ENCODE assay signal across 14 cellular contexts in genomic region chr5:116395708-116396203, GRCh38.
DNase-seq lines count a peak whose midpoint lies in the region; ATAC-seq and TF ChIP-seq lines count a peak whose summit lies in the region.
"Had no signal": no experiment of that assay in that cellular context is flagged by ENCODE, and none has a peak within 500 bp of the region (broad histone marks: within the 10 kb centered on the region; RNA-seq: fewer than 3 reads in every experiment).

No MANE protein-coding gene starts in this region.

- H3K27ac ChIP-seq in esophagus squamous epithelium: peak overlapping the region in 3 of 4 donors; percentile 26 to 47 (median 43)
- H3K27ac ChIP-seq in muscle layer of colon (ENCODE audit: low read depth, low read length): peak overlapping the region; percentile 80
- peak overlapping the region in 3 of 4 donors; percentile 54 to 79 (median 75) for H3K27ac ChIP-seq in upper lobe of left lung
- H3K27ac ChIP-seq: brain microvascular endothelial cell, HL-60 had no signal

- H3K27me3 Mint-ChIP-seq in activated CD4-positive, alpha-beta memory T cell treated with anti-CD3 and anti-CD28 coated beads for 36 hours: no peaks in the 10 kb centered on the region

- TF ChIP-seq POLR2A in esophagus squamous epithelium (IDR thresholded peaks at IDR 0.05) (no peak), upper lobe of left lung (IDR thresholded peaks at IDR 0.05) (no peak)

- no peak for ATAC-seq in upper lobe of left lung (ENCODE audit: low FRiP score in 2 of 2)
- ATAC-seq in HG03097 (IDR thresholded peaks at IDR 0.05; ENCODE audit: low FRiP score, unreplicated experiment): no peak
- no peak for ATAC-seq in HG03521 (IDR thresholded peaks at IDR 0.05; ENCODE audit: unreplicated experiment)
- ATAC-seq: activated CD8-positive, alpha-beta T cell treated with anti-CD3 and anti-CD28 coated beads, Interleukin-2, amount 10 ng/mL, durations not matched to agents 7 days and 5 days had no signal

- intact Hi-C loops in esophagus squamous epithelium (cut with DNase I): no loop called here
- intact Hi-C loops in activated CD4-positive, alpha-beta memory T cell treated with anti-CD3 and anti-CD28 coated beads for 36 hours (cut with micrococcal nuclease): no loop called here

- TF ChIP-seq CTCF in esophagus squamous epithelium (IDR thresholded peaks at IDR 0.05) (no peak), upper lobe of left lung (IDR thresholded peaks at IDR 0.05) (no peak)

- 33 to 71% methylated on average over 1 to 3 of the region's 3 CpGs for WGBS in esophagus squamous epithelium, 2 donors
- WGBS in upper lobe of left lung, 2 donors: 24 to 39% methylated on average over 3 of the region's 3 CpGs

- H3K9me3 ChIP-seq in esophagus squamous epithelium: no peaks in the 10 kb centered on the region
- no peaks in the 10 kb centered on the region for H3K9me3 ChIP-seq in muscle layer of colon (ENCODE audit: low read length)
- H3K9me3 ChIP-seq in upper lobe of left lung: no peaks in the 10 kb centered on the region

- POLR2A ChIA-PET in activated CD4-positive, alpha-beta memory T cell treated with anti-CD3 and anti-CD28 coated beads for 36 hours (lab: Charles Lee): no interaction called here

- DNase-seq in NCI-H82 (lab: John Stamatoyannopoulos, UW): peak; percentile 77
- no peak for DNase-seq in NCI-H82 treated with DMSO at 0.1 percent for 48 hours (lab: John Stamatoyannopoulos, UW; ENCODE audit: unreplicated experiment)
- DNase-seq in esophagus squamous epithelium (lab: John Stamatoyannopoulos, UW): no peak
- DNase-seq in upper lobe of left lung: no peak
- no peak for DNase-seq in activated CD4-positive, alpha-beta memory T cell treated with anti-CD3 and anti-CD28 coated beads for 36 hours
- DNase-seq: activated CD8-positive, alpha-beta T cell treated with anti-CD3 and anti-CD28 coated beads, Interleukin-2, amount 10 ng/mL, durations not matched to agents 7 days and 5 days; activated effector memory CD4-positive, alpha-beta T cell treated with anti-CD3 and anti-CD28 coated beads, Interleukin-2, amount 50 U/mL, for 16 hours; brain microvascular endothelial cell; COR-L47 had no signal

- no peak overlapping the region for H3K9ac ChIP-seq in muscle layer of colon (ENCODE audit: low read length)

- H3K4me1 ChIP-seq in esophagus squamous epithelium (peaks cover 3 to 35% (median 9%) of the 10 kb centered on the region in 3 donors), muscle layer of colon (ENCODE audit: insufficient read depth, low read length) (peaks cover 29% of the 10 kb centered on the region), upper lobe of left lung (peaks cover 19 to 22% (median 20%) of the 10 kb centered on the region in 4 donors)

- no peak for TF ChIP-seq EP300 in upper lobe of left lung (IDR thresholded peaks at IDR 0.05)

- H3K27me3 ChIP-seq in esophagus squamous epithelium (no peaks in the 10 kb centered on the region), muscle layer of colon (ENCODE audit: control insufficient read depth in 1 of 2, insufficient read depth in 2 of 2, low read length in 2 of 2) (no peaks in the 10 kb centered on the region), upper lobe of left lung (no peaks in the 10 kb centered on the region)
- H3K27me3 ChIP-seq: brain microvascular endothelial cell had no signal

- H3K36me3 Mint-ChIP-seq in activated CD4-positive, alpha-beta memory T cell treated with anti-CD3 and anti-CD28 coated beads for 36 hours: peaks cover 6% of the 10 kb centered on the region

- no peak overlapping the region for H3K4me3 Mint-ChIP-seq in activated CD4-positive, alpha-beta memory T cell treated with anti-CD3 and anti-CD28 coated beads for 36 hours
- H3K4me3 Mint-ChIP-seq: activated CD8-positive, alpha-beta T cell treated with anti-CD3 and anti-CD28 coated beads, Interleukin-2, amount 10 ng/mL, durations not matched to agents 7 days and 5 days; T-helper 2 cell treated with Interferon-gamma antibody and Interleukin-4, amounts not matched to agents 5 μg/mL and 100 μg/mL, for 36 hours had no signal

- H3K27ac Mint-ChIP-seq in activated CD4-positive, alpha-beta memory T cell treated with anti-CD3 and anti-CD28 coated beads for 36 hours: no peak overlapping the region
- H3K27ac Mint-ChIP-seq: activated CD8-positive, alpha-beta T cell treated with anti-CD3 and anti-CD28 coated beads, Interleukin-2, amount 10 ng/mL, durations not matched to agents 7 days and 5 days; T-helper 2 cell treated with Interferon-gamma antibody and Interleukin-4, amounts not matched to agents 5 μg/mL and 100 μg/mL, for 36 hours had no signal

- CTCF ChIA-PET in activated CD4-positive, alpha-beta memory T cell treated with anti-CD3 and anti-CD28 coated beads for 36 hours (lab: Charles Lee): no interaction called here

- no peak overlapping the region for H3K4me3 ChIP-seq in esophagus squamous epithelium
- no peak overlapping the region for H3K4me3 ChIP-seq in muscle layer of colon (ENCODE audit: low read depth in 1 of 2, low read length in 2 of 2)
- no peak overlapping the region for H3K4me3 ChIP-seq in upper lobe of left lung

- no peaks in the 10 kb centered on the region for H3K4me1 Mint-ChIP-seq in activated CD4-positive, alpha-beta memory T cell treated with anti-CD3 and anti-CD28 coated beads for 36 hours (ENCODE audit: low read depth)

- H3K36me3 ChIP-seq in esophagus squamous epithelium: no peaks in the 10 kb centered on the region
- no peaks in the 10 kb centered on the region for H3K36me3 ChIP-seq in muscle layer of colon (ENCODE audit: insufficient read depth, low read length)
- no peaks in the 10 kb centered on the region for H3K36me3 ChIP-seq in upper lobe of left lung
- H3K36me3 ChIP-seq: brain microvascular endothelial cell had no signal

- peaks cover 4% of the 10 kb centered on the region for H3K9me3 Mint-ChIP-seq in activated CD4-positive, alpha-beta memory T cell treated with anti-CD3 and anti-CD28 coated beads for 36 hours
